In genomic region chr18:35117951-35118411, GRCh38 we compare ENCODE assay signal across 9 cellular contexts.
DNase-seq lines count a peak whose midpoint lies in the region; TF ChIP-seq lines count a peak whose summit lies in the region.
"Had no signal": no experiment of that assay in that cellular context is flagged by ENCODE, and none has a peak within 500 bp of the region (broad histone marks: within the 10 kb centered on the region; RNA-seq: fewer than 3 reads in every experiment).

No MANE protein-coding gene starts in this region.

- peak overlapping the region in 1 of 2 experiments; percentile 91 for H3K14ac ChIP-seq in mesenchymal stem cell (ENCODE audit: low read length in 2 of 2)

- no peak overlapping the region for H3K4me3 Mint-ChIP-seq in HFFc6
- H3K4me3 Mint-ChIP-seq in activated CD4-positive, alpha-beta T cell treated with anti-CD3 and anti-CD28 coated beads, Interleukin-2, amount 10 ng/mL, durations not matched to agents 24 days and 14 days, result no peak overlapping the region
- H3K4me3 Mint-ChIP-seq: activated naive CD4-positive, alpha-beta T cell treated with anti-CD3 and anti-CD28 coated beads, Interleukin-2, amount 10 ng/mL, durations not matched to agents 7 days and 5 days had no signal

- DNase-seq in HFFc6 (peak; percentile 60), epithelial cell of proximal tubule (ENCODE audit: low read depth) (peak; percentile 7), mesenchymal stem cell (peak; percentile 87), GF-D8 (lab: John Stamatoyannopoulos, UW) (no peak)
- no peak for DNase-seq in activated CD4-positive, alpha-beta T cell treated with anti-CD3 and anti-CD28 coated beads, Interleukin-2, amount 10 ng/mL, durations not matched to agents 24 days and 14 days
- no peak for DNase-seq in effector CD4-positive, alpha-beta T cell
- no peak for DNase-seq in stimulated activated CD4-positive, alpha-beta T cell treated with anti-CD3 and anti-CD28 coated beads, Interleukin-12 subunit alpha, Interleukin-12 subunit beta, amount 100 ng/mL, for 4 hours
- DNase-seq: activated naive CD4-positive, alpha-beta T cell treated with anti-CD3 and anti-CD28 coated beads, Interleukin-2, amount 10 ng/mL, durations not matched to agents 7 days and 5 days had no signal

- H3K27me3 ChIP-seq in mesenchymal stem cell (ENCODE audit: control insufficient read depth in 1 of 2, insufficient read depth in 1 of 2, low read length in 2 of 2) (no peaks in the 10 kb centered on the region), stomach smooth muscle (ENCODE audit: control insufficient read depth in 1 of 2, insufficient read depth in 2 of 2, low read length in 2 of 2) (no peaks in the 10 kb centered on the region)

- H3K9ac ChIP-seq in mesenchymal stem cell (ENCODE audit: low read length), result peak overlapping the region; percentile 91
- peak overlapping the region; percentile 26 to 60 for H3K9ac ChIP-seq in stomach smooth muscle (ENCODE audit: low read length in 2 of 2)

- no peaks in the 10 kb centered on the region for H3K27me3 Mint-ChIP-seq in HFFc6 (ENCODE audit: insufficient read depth)
- no peaks in the 10 kb centered on the region for H3K27me3 Mint-ChIP-seq in activated CD4-positive, alpha-beta T cell treated with anti-CD3 and anti-CD28 coated beads, Interleukin-2, amount 10 ng/mL, durations not matched to agents 24 days and 14 days
- H3K27me3 Mint-ChIP-seq: activated naive CD4-positive, alpha-beta T cell treated with anti-CD3 and anti-CD28 coated beads, Interleukin-2, amount 10 ng/mL, durations not matched to agents 7 days and 5 days had no signal

- H3K4me1 ChIP-seq in mesenchymal stem cell (ENCODE audit: control insufficient read depth, insufficient read depth, low read depth, low read length) (peaks cover 15% of the 10 kb centered on the region), stomach smooth muscle (ENCODE audit: control insufficient read depth, insufficient read depth, low read length) (peaks cover 33% of the 10 kb centered on the region)

- H3K4me2 ChIP-seq in mesenchymal stem cell (ENCODE audit: low read length, poor library complexity, severe bottlenecking), result no peak overlapping the region

- peak overlapping the region; percentile 68 for H2AFZ ChIP-seq in mesenchymal stem cell (ENCODE audit: low read depth, low read length)

- H3K9me3 ChIP-seq in mesenchymal stem cell (ENCODE audit: control insufficient read depth, low read length) (no peaks in the 10 kb centered on the region), stomach smooth muscle (ENCODE audit: control insufficient read depth in 2 of 2, low read length in 2 of 2) (no peaks in the 10 kb centered on the region)

- peak overlapping the region; percentile 95 for H4K91ac ChIP-seq in mesenchymal stem cell (ENCODE audit: low read length)

- no peak overlapping the region for H2BK120ac ChIP-seq in mesenchymal stem cell (ENCODE audit: low read depth, low read length)

- intact Hi-C loops in activated CD4-positive, alpha-beta T cell treated with anti-CD3 and anti-CD28 coated beads, Interleukin-2, amount 10 ng/mL, durations not matched to agents 24 days and 14 days (cut with micrococcal nuclease), result no loop called here

- H3K79me1 ChIP-seq in mesenchymal stem cell (replicated peaks; ENCODE audit: low read length, poor library complexity, severe bottlenecking), result peaks cover 22% of the 10 kb centered on the region

- H3K36me3 Mint-ChIP-seq in HFFc6 (ENCODE audit: low read depth), result no peaks in the 10 kb centered on the region
- H3K36me3 Mint-ChIP-seq in activated CD4-positive, alpha-beta T cell treated with anti-CD3 and anti-CD28 coated beads, Interleukin-2, amount 10 ng/mL, durations not matched to agents 24 days and 14 days (ENCODE audit: low read depth), result peaks cover 14% of the 10 kb centered on the region

- H3K4ac ChIP-seq in mesenchymal stem cell (ENCODE audit: low read depth in 1 of 2, low read length in 2 of 2), result peak overlapping the region; percentile 22 to 57

- WGBS in mesenchymal stem cell, result 59% methylated on average over 7 of the region's 7 CpGs

- H3K4me1 Mint-ChIP-seq in HFFc6 (ENCODE audit: low read depth), result peaks cover 23% of the 10 kb centered on the region
- H3K4me1 Mint-ChIP-seq in activated CD4-positive, alpha-beta T cell treated with anti-CD3 and anti-CD28 coated beads, Interleukin-2, amount 10 ng/mL, durations not matched to agents 24 days and 14 days, result peaks cover 10% of the 10 kb centered on the region

- no peak overlapping the region for H2BK5ac ChIP-seq in mesenchymal stem cell (ENCODE audit: low read depth, low read length, poor library complexity, severe bottlenecking)

- no peak overlapping the region for H2AK5ac ChIP-seq in mesenchymal stem cell (ENCODE audit: low read length, severe bottlenecking)

- peak overlapping the region; percentile 76 to 79 for H3K18ac ChIP-seq in mesenchymal stem cell (ENCODE audit: low read depth in 1 of 2, low read length in 2 of 2)

- no peak overlapping the region for H3K23ac ChIP-seq in mesenchymal stem cell (ENCODE audit: low read length in 2 of 2)

- H3K27ac ChIP-seq in mesenchymal stem cell (ENCODE audit: low read length, poor library complexity, severe bottlenecking), result peak overlapping the region; percentile 39
- H3K27ac ChIP-seq in stomach smooth muscle (ENCODE audit: low read length), result peak overlapping the region; percentile 71

- H3K4me3 ChIP-seq in epithelial cell of proximal tubule (ENCODE audit: low read depth, low read length) (no peak overlapping the region), mesenchymal stem cell (ENCODE audit: insufficient read depth in 1 of 2, low read depth in 1 of 2, low read length in 2 of 2) (peak overlapping the region in 1 of 2 experiments; percentile 71), stomach smooth muscle (ENCODE audit: low read length in 2 of 2) (peak overlapping the region; percentile 61 to 67)

- H2BK15ac ChIP-seq in mesenchymal stem cell (ENCODE audit: low read depth, poor library complexity, severe bottlenecking), result peak overlapping the region; percentile 73

- H3K36me3 ChIP-seq in mesenchymal stem cell (ENCODE audit: control insufficient read depth in 1 of 2, insufficient read depth in 2 of 2, low read depth in 1 of 2, low read length in 2 of 2), result no peaks in the 10 kb centered on the region
- no peaks in the 10 kb centered on the region for H3K36me3 ChIP-seq in stomach smooth muscle (ENCODE audit: control insufficient read depth in 2 of 2, insufficient read depth in 2 of 2, low read length in 2 of 2)

- peak overlapping the region in 1 of 2 experiments; percentile 95 for H2BK12ac ChIP-seq in mesenchymal stem cell (ENCODE audit: low read length in 2 of 2)

- peak overlapping the region; percentile 94 for H4K8ac ChIP-seq in mesenchymal stem cell (ENCODE audit: low read length)

- H3K27ac Mint-ChIP-seq in HFFc6, result peak overlapping the region; percentile 65
- H3K27ac Mint-ChIP-seq in activated CD4-positive, alpha-beta T cell treated with anti-CD3 and anti-CD28 coated beads, Interleukin-2, amount 10 ng/mL, durations not matched to agents 24 days and 14 days, result no peak overlapping the region
- H3K27ac Mint-ChIP-seq: activated naive CD4-positive, alpha-beta T cell treated with anti-CD3 and anti-CD28 coated beads, Interleukin-2, amount 10 ng/mL, durations not matched to agents 7 days and 5 days had no signal

- no peaks in the 10 kb centered on the region; the same call in 1 of the 2 replicates for H3K9me3 Mint-ChIP-seq in HFFc6
- H3K9me3 Mint-ChIP-seq in activated CD4-positive, alpha-beta T cell treated with anti-CD3 and anti-CD28 coated beads, Interleukin-2, amount 10 ng/mL, durations not matched to agents 24 days and 14 days, result no peaks in the 10 kb centered on the region
- H3K9me3 Mint-ChIP-seq: activated naive CD4-positive, alpha-beta T cell treated with anti-CD3 and anti-CD28 coated beads, Interleukin-2, amount 10 ng/mL, durations not matched to agents 7 days and 5 days had no signal

- TF ChIP-seq CTCF in HFFc6 (IDR thresholded peaks at IDR 0.05) (no peak), epithelial cell of proximal tubule (conservative IDR thresholded peaks at IDR 0.05; ENCODE audit: low read depth, low read length) (no peak)

Comparison
In these comparisons a context has a peak if more than half of its experiments do, and no peak if none do; other contexts are left out.
1. DNase-seq: peak in HFFc6 (single experiment), epithelial cell of proximal tubule (single experiment) and mesenchymal stem cell (single experiment); none in activated CD4-positive, alpha-beta T cell treated with anti-CD3 and anti-CD28 coated beads, Interleukin-2, amount 10 ng/mL, durations not matched to agents 24 days and 14 days (single experiment), effector CD4-positive, alpha-beta T cell (single experiment), stimulated activated CD4-positive, alpha-beta T cell treated with anti-CD3 and anti-CD28 coated beads, Interleukin-12 subunit alpha, Interleukin-12 subunit beta, amount 100 ng/mL, for 4 hours (single experiment) and GF-D8 (single experiment).